23 cellular contexts compared by ENCODE assay signal in genomic region chr1:156847591-156848460, GRCh38. TPM values are rescaled to one million over a fixed set of nuclear protein-coding genes. Genes with fewer than 3 reads are reported as not detected.
A peak's percentile ranks its signal among the peaks of the same experiment; 100 is the strongest.
DNase-seq lines count a peak whose midpoint lies in the region; ATAC-seq lines count a peak whose summit lies in the region.
"Had no signal": no experiment of that assay in that cellular context is flagged by ENCODE, and none has a peak within 500 bp of the region (broad histone marks: within the 10 kb centered on the region; RNA-seq: fewer than 3 reads in every experiment).

No MANE protein-coding gene starts in this region.

- H3K9ac ChIP-seq in HUES48 (ENCODE audit: low read depth, low read length): no peak overlapping the region

- ATAC-seq in naive thymus-derived CD4-positive, alpha-beta T cell: no peak
- ATAC-seq: left lobe of liver, psoas muscle, SK-N-SH treated with all-trans-retinoic acid at 6 μM for 48 hours had no signal

- peaks cover 6% of the 10 kb centered on the region; the same call in 1 of the 2 replicates for H3K4me1 ChIP-seq in HUES48 (ENCODE audit: control insufficient read depth, insufficient read depth, low read length)
- H3K4me1 ChIP-seq in naive thymus-derived CD4-positive, alpha-beta T cell (ENCODE audit: control insufficient read depth in 2 of 2, insufficient read depth in 2 of 2, low read length in 2 of 2): peaks cover 0 to 19% of the 10 kb centered on the region in 2 donors

- H3K9me3 ChIP-seq in HUES48 (ENCODE audit: control insufficient read depth, insufficient read depth, low read length): no peaks in the 10 kb centered on the region
- no peaks in the 10 kb centered on the region for H3K9me3 ChIP-seq in naive thymus-derived CD4-positive, alpha-beta T cell (ENCODE audit: control insufficient read depth in 2 of 3, low read length in 3 of 3)
- H3K9me3 ChIP-seq: psoas muscle, upper lobe of right lung had no signal

- peak overlapping the region; percentile 20 for H3K4me3 Mint-ChIP-seq in activated CD4-positive, alpha-beta T cell treated with anti-CD3 and anti-CD28 coated beads, Interleukin-2, amount 10 ng/mL, durations not matched to agents 7 days and 5 days
- peak overlapping the region; percentile 55 for H3K4me3 Mint-ChIP-seq in activated naive CD8-positive, alpha-beta T cell treated with anti-CD3 and anti-CD28 coated beads for 36 hours
- H3K4me3 Mint-ChIP-seq in naive thymus-derived CD4-positive, alpha-beta T cell: peak overlapping the region; percentile 2 to 80 (median 65)
- H3K4me3 Mint-ChIP-seq: neural crest cell had no signal

- peak overlapping the region; percentile 53; the same call in 1 of the 2 replicates for H3K4me3 ChIP-seq in HUES48 (ENCODE audit: low read depth, low read length)
- peak overlapping the region; percentile 31 for H3K4me3 ChIP-seq in naive thymus-derived CD4-positive, alpha-beta T cell (ENCODE audit: low read length)
- H3K4me3 ChIP-seq: psoas muscle, upper lobe of right lung had no signal

- H3K27me3 ChIP-seq in HUES48 (ENCODE audit: control insufficient read depth, insufficient read depth, low read length): peaks cover 97% of the 10 kb centered on the region
- peaks cover 0 to 3% of the 10 kb centered on the region in 2 donors for H3K27me3 ChIP-seq in naive thymus-derived CD4-positive, alpha-beta T cell (ENCODE audit: control insufficient read depth in 2 of 2, insufficient read depth in 2 of 2, low read length in 2 of 2)

- DNase-seq in activated CD4-positive, alpha-beta T cell treated with anti-CD3 and anti-CD28 coated beads, Interleukin-2, amount 10 ng/mL, durations not matched to agents 7 days and 5 days: no peak
- no peak for DNase-seq in activated CD4-positive, alpha-beta T cell treated with anti-CD3 and anti-CD28 coated beads for 4 hours
- no peak for DNase-seq in activated naive CD8-positive, alpha-beta T cell treated with anti-CD3 and anti-CD28 coated beads for 36 hours
- DNase-seq in naive thymus-derived CD4-positive, alpha-beta T cell: no peak
- DNase-seq in middle frontal gyrus (ENCODE audit: extremely low spot score, low spot score) (no peak), dermis blood vessel endothelial cell (no peak), COR-L47 (lab: John Stamatoyannopoulos, UW) (no peak)
- DNase-seq: IMR-90, NCI-H1436 treated with DMSO at 0.1 percent for 48 hours, NCI-H524 treated with DMSO at 0.1 percent for 48 hours, substantia nigra had no signal

- intact Hi-C loops in naive thymus-derived CD4-positive, alpha-beta T cell (cut with micrococcal nuclease): loop anchor here (1.0 to 2.0 kb wide), 2 partner anchors 15 to 32 kb away; partner anchors contain the start of gene SH2D2A (in 1 of the 2)

- POLR2A ChIA-PET in activated CD4-positive, alpha-beta T cell treated with anti-CD3 and anti-CD28 coated beads, Interleukin-2, amount 10 ng/mL, durations not matched to agents 7 days and 5 days (lab: Charles Lee): interaction anchor here (0.6 to 1.1 kb wide), 3 partner anchors 10 to 349 kb away, joined by 4 read pairs; partner anchors contain the start of gene SH2D2A
- POLR2A ChIA-PET in naive thymus-derived CD4-positive, alpha-beta T cell (lab: Charles Lee): interaction anchor here (0.9 to 1.7 kb wide), 5 partner anchors 9 to 91 kb away, joined by 3 to 6 read pairs (median 5); partner anchors contain the start of gene NTRK1

- H3K4me1 Mint-ChIP-seq in activated CD4-positive, alpha-beta T cell treated with anti-CD3 and anti-CD28 coated beads, Interleukin-2, amount 10 ng/mL, durations not matched to agents 7 days and 5 days: peaks cover 30% of the 10 kb centered on the region
- peaks cover 19% of the 10 kb centered on the region for H3K4me1 Mint-ChIP-seq in activated naive CD8-positive, alpha-beta T cell treated with anti-CD3 and anti-CD28 coated beads for 36 hours
- peaks cover 10 to 43% (median 34%) of the 10 kb centered on the region in 7 donors for H3K4me1 Mint-ChIP-seq in naive thymus-derived CD4-positive, alpha-beta T cell
- H3K4me1 Mint-ChIP-seq: neural crest cell had no signal

- peaks cover 2% of the 10 kb centered on the region for H3K36me3 Mint-ChIP-seq in activated CD4-positive, alpha-beta T cell treated with anti-CD3 and anti-CD28 coated beads, Interleukin-2, amount 10 ng/mL, durations not matched to agents 7 days and 5 days (ENCODE audit: low read depth)
- no peaks in the 10 kb centered on the region for H3K36me3 Mint-ChIP-seq in activated naive CD8-positive, alpha-beta T cell treated with anti-CD3 and anti-CD28 coated beads for 36 hours
- H3K36me3 Mint-ChIP-seq in naive thymus-derived CD4-positive, alpha-beta T cell: peaks cover 0 to 2% (median 0%) of the 10 kb centered on the region in 5 donors
- H3K36me3 Mint-ChIP-seq: mesothelial cell of epicardium had no signal

- CTCF ChIA-PET in activated CD4-positive, alpha-beta T cell treated with anti-CD3 and anti-CD28 coated beads, Interleukin-2, amount 10 ng/mL, durations not matched to agents 7 days and 5 days (lab: Charles Lee): interaction anchor here (0.9 to 7.6 kb wide), 10 partner anchors 7 to 121 kb away, joined by 3 to 69 read pairs (median 8); partner anchors contain the start of genes INSRR, NTRK1 and SH2D2A
- CTCF ChIA-PET in naive thymus-derived CD4-positive, alpha-beta T cell (lab: Charles Lee): interaction anchor here (0.7 to 4.4 kb wide), 4 partner anchors 9 to 35 kb away, joined by 3 to 24 read pairs (median 13); partner anchors contain the start of genes INSRR and NTRK1

- H3K36me3 ChIP-seq in HUES48 (ENCODE audit: control insufficient read depth, insufficient read depth, low read length): no peaks in the 10 kb centered on the region
- no peaks in the 10 kb centered on the region for H3K36me3 ChIP-seq in naive thymus-derived CD4-positive, alpha-beta T cell (ENCODE audit: control insufficient read depth in 2 of 3, insufficient read depth in 3 of 3, low read length in 3 of 3)
- H3K36me3 ChIP-seq: upper lobe of right lung had no signal

- no peak overlapping the region for H3K27ac Mint-ChIP-seq in activated CD4-positive, alpha-beta T cell treated with anti-CD3 and anti-CD28 coated beads, Interleukin-2, amount 10 ng/mL, durations not matched to agents 7 days and 5 days
- no peak overlapping the region for H3K27ac Mint-ChIP-seq in activated naive CD8-positive, alpha-beta T cell treated with anti-CD3 and anti-CD28 coated beads for 36 hours
- peak overlapping the region in 6 of 9 donors; percentile 44 to 86 (median 70) for H3K27ac Mint-ChIP-seq in naive thymus-derived CD4-positive, alpha-beta T cell
- H3K27ac Mint-ChIP-seq: mesothelial cell of epicardium had no signal

- no peak overlapping the region for H3K27ac ChIP-seq in HUES48 (ENCODE audit: low read depth, low read length)
- no peak overlapping the region for H3K27ac ChIP-seq in naive thymus-derived CD4-positive, alpha-beta T cell (ENCODE audit: low read depth, low read length)
- H3K27ac ChIP-seq: psoas muscle, upper lobe of right lung had no signal

- peaks cover 53% of the 10 kb centered on the region for H3K27me3 Mint-ChIP-seq in activated CD4-positive, alpha-beta T cell treated with anti-CD3 and anti-CD28 coated beads, Interleukin-2, amount 10 ng/mL, durations not matched to agents 7 days and 5 days
- H3K27me3 Mint-ChIP-seq in activated naive CD8-positive, alpha-beta T cell treated with anti-CD3 and anti-CD28 coated beads for 36 hours: peaks cover 58% of the 10 kb centered on the region
- peaks cover 15 to 47% (median 33%) of the 10 kb centered on the region in 5 donors for H3K27me3 Mint-ChIP-seq in naive thymus-derived CD4-positive, alpha-beta T cell

- H3K9me3 Mint-ChIP-seq in activated CD4-positive, alpha-beta T cell treated with anti-CD3 and anti-CD28 coated beads, Interleukin-2, amount 10 ng/mL, durations not matched to agents 7 days and 5 days: no peaks in the 10 kb centered on the region
- H3K9me3 Mint-ChIP-seq in activated naive CD8-positive, alpha-beta T cell treated with anti-CD3 and anti-CD28 coated beads for 36 hours: no peaks in the 10 kb centered on the region
- peaks cover 0 to 3% (median 0%) of the 10 kb centered on the region in 11 donors for H3K9me3 Mint-ChIP-seq in naive thymus-derived CD4-positive, alpha-beta T cell
- H3K9me3 Mint-ChIP-seq: mesothelial cell of epicardium had no signal

RNA-seq across cellular contexts. Expression of gene INSRR, which starts 11.1 kb away (rescaled TPM):
- under 1 TPM in 1 of 2 experiments, not detected in 1; 0.05 TPM for total RNA-seq in activated CD4-positive, alpha-beta T cell treated with anti-CD3 and anti-CD28 coated beads, Interleukin-2, amount 10 ng/mL, durations not matched to agents 7 days and 5 days
- under 1 TPM; 0.12 to 0.20 TPM for total RNA-seq in activated naive CD8-positive, alpha-beta T cell treated with anti-CD3 and anti-CD28 coated beads for 36 hours
- total RNA-seq in naive thymus-derived CD4-positive, alpha-beta T cell: under 1 TPM in 1 of 5 experiments, not detected in 4; 0.63 TPM
- not detected for polyA plus RNA-seq in naive thymus-derived CD4-positive, alpha-beta T cell
- total RNA-seq in dermis blood vessel endothelial cell: not detected in 2 replicates
- total RNA-seq: A172, bronchial epithelial cell, endothelial cell of umbilical vein, H4, IMR-90, left lobe of liver, M059J, upper lobe of right lung had no signal
- polyA plus RNA-seq: endothelial cell of umbilical vein, IMR-90 had no signal

RNA-seq across cellular contexts. Expression of gene NTRK1, which starts 12.8 kb away (rescaled TPM):
- 1 to 10 TPM; 1.9 to 2.0 TPM for total RNA-seq in activated CD4-positive, alpha-beta T cell treated with anti-CD3 and anti-CD28 coated beads, Interleukin-2, amount 10 ng/mL, durations not matched to agents 7 days and 5 days
- total RNA-seq in activated naive CD8-positive, alpha-beta T cell treated with anti-CD3 and anti-CD28 coated beads for 36 hours: 1 to 10 TPM; 3.4 to 4.0 TPM
- total RNA-seq in naive thymus-derived CD4-positive, alpha-beta T cell: 10 to 100 TPM in 1 of 5 experiments, 1 to 10 TPM in 2, not detected in 2; 3.2 to 17.3 (median 3.3) TPM
- polyA plus RNA-seq in naive thymus-derived CD4-positive, alpha-beta T cell: under 1 TPM in 1 of 2 donors, not detected in 1; 0.09 TPM
- not detected in 2 replicates for total RNA-seq in dermis blood vessel endothelial cell
- total RNA-seq: bronchial epithelial cell, endothelial cell of umbilical vein, IMR-90, left lobe of liver, M059J had no signal
- polyA plus RNA-seq: IMR-90 had no signal

RNA-seq across cellular contexts. Expression of gene SH2D2A, which starts 31.2 kb away (rescaled TPM):
- 10 to 100 TPM; 56.3 to 63.5 TPM for total RNA-seq in activated CD4-positive, alpha-beta T cell treated with anti-CD3 and anti-CD28 coated beads, Interleukin-2, amount 10 ng/mL, durations not matched to agents 7 days and 5 days
- 100 to 1,000 TPM; 186 TPM for total RNA-seq in activated naive CD8-positive, alpha-beta T cell treated with anti-CD3 and anti-CD28 coated beads for 36 hours
- total RNA-seq in naive thymus-derived CD4-positive, alpha-beta T cell: 100 to 1,000 TPM in 1 of 5 experiments, 10 to 100 TPM in 4; 14.7 to 164 (median 54.3) TPM
- 10 to 100 TPM; 12.7 to 15.7 TPM for polyA plus RNA-seq in naive thymus-derived CD4-positive, alpha-beta T cell
- not detected in 2 replicates for total RNA-seq in dermis blood vessel endothelial cell
- total RNA-seq: IMR-90 had no signal
- polyA plus RNA-seq: IMR-90 had no signal

RNA-seq across cellular contexts. Expression of gene PEAR1, which starts 45.7 kb away (rescaled TPM):
- under 1 TPM; 0.07 to 0.15 TPM for total RNA-seq in activated CD4-positive, alpha-beta T cell treated with anti-CD3 and anti-CD28 coated beads, Interleukin-2, amount 10 ng/mL, durations not matched to agents 7 days and 5 days
- not detected for total RNA-seq in activated naive CD8-positive, alpha-beta T cell treated with anti-CD3 and anti-CD28 coated beads for 36 hours
- under 1 TPM; 0.19 to 0.88 (median 0.30) TPM for total RNA-seq in naive thymus-derived CD4-positive, alpha-beta T cell
- polyA plus RNA-seq in naive thymus-derived CD4-positive, alpha-beta T cell: 1 to 10 TPM in 1 of 2 donors, under 1 TPM in 1; 0.82 to 1.2 TPM
- total RNA-seq in dermis blood vessel endothelial cell: 19.1 and 53.5 TPM in 2 replicates
- total RNA-seq: H4 had no signal

Comparison
In these comparisons a context has a peak if more than half of its experiments do, and no peak if none do; other contexts are left out.
1. H3K27ac Mint-ChIP-seq: peak in naive thymus-derived CD4-positive, alpha-beta T cell (6 of 9); none in activated CD4-positive, alpha-beta T cell treated with anti-CD3 and anti-CD28 coated beads, Interleukin-2, amount 10 ng/mL, durations not matched to agents 7 days and 5 days (single experiment) and activated naive CD8-positive, alpha-beta T cell treated with anti-CD3 and anti-CD28 coated beads for 36 hours (single experiment).
2. RNA of gene SH2D2A, which starts 31.2 kb away (total RNA-seq): 186 TPM in activated naive CD8-positive, alpha-beta T cell treated with anti-CD3 and anti-CD28 coated beads for 36 hours, 56.3 to 63.5 TPM in activated CD4-positive, alpha-beta T cell treated with anti-CD3 and anti-CD28 coated beads, Interleukin-2, amount 10 ng/mL, durations not matched to agents 7 days and 5 days and 14.7 to 164 TPM in naive thymus-derived CD4-positive, alpha-beta T cell; not detected in dermis blood vessel endothelial cell; every median in the first group is over 10 times any median in the second.
3. Peak in every context shown above with its lines, with median percentiles within 50 percentile points of each other: H3K4me3 Mint-ChIP-seq.